ENCODE assay signal across 1 cellular context in genomic region chr1:107794571-107794970, GRCh38.
TF ChIP-seq lines count a peak whose summit lies in the region.

No MANE protein-coding gene starts in this region.

TF ChIP-seq in WTC11, 78 proteins besides CTCF, POLR2A, EP300 and RAD21 (continued from another document):
- TF ChIP-seq, protein P1, sequence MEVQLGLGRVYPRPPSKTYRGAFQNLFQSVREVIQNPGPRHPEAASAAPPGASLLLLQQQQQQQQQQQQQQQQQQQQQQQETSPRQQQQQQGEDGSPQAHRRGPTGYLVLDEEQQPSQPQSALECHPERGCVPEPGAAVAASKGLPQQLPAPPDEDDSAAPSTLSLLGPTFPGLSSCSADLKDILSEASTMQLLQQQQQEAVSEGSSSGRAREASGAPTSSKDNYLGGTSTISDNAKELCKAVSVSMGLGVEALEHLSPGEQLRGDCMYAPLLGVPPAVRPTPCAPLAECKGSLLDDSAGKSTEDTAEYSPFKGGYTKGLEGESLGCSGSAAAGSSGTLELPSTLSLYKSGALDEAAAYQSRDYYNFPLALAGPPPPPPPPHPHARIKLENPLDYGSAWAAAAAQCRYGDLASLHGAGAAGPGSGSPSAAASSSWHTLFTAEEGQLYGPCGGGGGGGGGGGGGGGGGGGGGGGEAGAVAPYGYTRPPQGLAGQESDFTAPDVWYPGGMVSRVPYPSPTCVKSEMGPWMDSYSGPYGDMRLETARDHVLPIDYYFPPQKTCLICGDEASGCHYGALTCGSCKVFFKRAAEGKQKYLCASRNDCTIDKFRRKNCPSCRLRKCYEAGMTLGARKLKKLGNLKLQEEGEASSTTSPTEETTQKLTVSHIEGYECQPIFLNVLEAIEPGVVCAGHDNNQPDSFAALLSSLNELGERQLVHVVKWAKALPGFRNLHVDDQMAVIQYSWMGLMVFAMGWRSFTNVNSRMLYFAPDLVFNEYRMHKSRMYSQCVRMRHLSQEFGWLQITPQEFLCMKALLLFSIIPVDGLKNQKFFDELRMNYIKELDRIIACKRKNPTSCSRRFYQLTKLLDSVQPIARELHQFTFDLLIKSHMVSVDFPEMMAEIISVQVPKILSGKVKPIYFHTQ (CRISPR knock-in tag; IDR thresholded peaks at IDR 0.05), result no peak
- TF ChIP-seq TEAD1 (CRISPR knock-in tag; IDR thresholded peaks at IDR 0.05), result no peak
- no peak for TF ChIP-seq NFYB (CRISPR knock-in tag; conservative IDR thresholded peaks at IDR 0.05; ENCODE audit: low read depth)
